Comparison of ENCODE assay signal across 17 cellular contexts in the genomic region with DNA sequence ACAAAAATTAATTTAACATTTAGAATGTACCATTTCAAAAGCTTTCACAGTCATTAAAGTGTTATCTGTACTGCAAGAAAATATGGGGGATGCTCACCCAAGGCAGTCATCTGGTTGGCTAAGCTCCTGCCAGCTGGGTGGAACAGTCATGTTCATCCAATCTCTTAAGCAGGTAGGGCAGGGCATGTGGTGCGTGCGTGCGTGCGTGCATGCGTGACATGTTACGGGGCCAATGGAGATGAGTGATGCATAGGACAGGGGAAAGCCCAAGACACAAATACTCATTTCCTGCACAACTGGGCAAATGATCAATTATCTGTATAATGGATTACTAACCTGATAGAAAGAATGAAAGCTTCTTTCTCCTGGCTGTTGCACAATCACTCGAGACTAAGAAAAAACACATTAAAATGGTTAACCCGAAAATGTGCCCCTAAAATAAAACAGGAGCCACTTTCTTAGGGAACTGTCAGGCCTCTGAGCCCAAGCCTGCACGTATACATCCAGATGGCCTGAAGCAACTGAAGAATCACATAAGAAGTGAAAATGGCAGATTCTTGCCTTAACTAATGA.
DNase-seq lines count a peak whose midpoint lies in the region; ATAC-seq, FAIRE-seq and TF ChIP-seq lines count a peak whose summit lies in the region.
"Had no signal": no experiment of that assay in that cellular context is flagged by ENCODE, and none has a peak within 500 bp of the region (broad histone marks: within the 10 kb centered on the region; RNA-seq: fewer than 3 reads in every experiment).

No MANE protein-coding gene starts in this region.

- H2AK5ac ChIP-seq in IMR-90 (ENCODE audit: low read depth, low read length), result no peak overlapping the region

- TF ChIP-seq EP300 in K562 (IDR thresholded peaks at IDR 0.05; ENCODE audit: low read length) (no peak), esophagus muscularis mucosa (IDR thresholded peaks at IDR 0.05) (no peak)

- in situ Hi-C loops in IMR-90 (cut with MboI; ENCODE audit: low sequenced_read_pairs) (loop anchor here (25.0 kb wide), 2 partner anchors 110 to 285 kb away; a partner anchor contains a TSS), K562 (cut with MboI) (no loop called here)

- H3K9me3 ChIP-seq in IMR-90 (ENCODE audit: control insufficient read depth, insufficient read depth, low read length) (no peaks in the 10 kb centered on the region), K562 (replicated peaks; ENCODE audit: control insufficient read depth, insufficient read depth, low read depth, low read length) (no peaks in the 10 kb centered on the region), esophagus muscularis mucosa (no peaks in the 10 kb centered on the region)
- H3K9me3 ChIP-seq: colonic mucosa, gastroesophageal sphincter, stomach, vagina had no signal

- H3K79me2 ChIP-seq in K562 (ENCODE audit: control insufficient read depth, insufficient read depth, low read length), result no peaks in the 10 kb centered on the region

- no peak overlapping the region for H3K9ac ChIP-seq in IMR-90 (ENCODE audit: low read depth, low read length)
- H3K9ac ChIP-seq in K562 (ENCODE audit: insufficient read depth in 1 of 2, low read depth in 2 of 2, low read length in 2 of 2), result no peak overlapping the region

- H3K4me3 ChIP-seq in IMR-90 (ENCODE audit: insufficient read depth, low read depth, low read length) (no peak overlapping the region), K562 (no peak overlapping the region), esophagus muscularis mucosa (no peak overlapping the region)
- H3K4me3 ChIP-seq: colonic mucosa, gastroesophageal sphincter, stomach, vagina had no signal

- no peak for TF ChIP-seq RAD21 in IMR-90 (IDR thresholded peaks at IDR 0.05; ENCODE audit: low read length)
- no peak for TF ChIP-seq RAD21 in K562 (CRISPR knock-in tag; conservative IDR thresholded peaks at IDR 0.05 in 1 of 2, IDR thresholded peaks at IDR 0.05 in 1 of 2)

- H3K4me1 ChIP-seq in IMR-90 (ENCODE audit: control insufficient read depth, insufficient read depth, low read length) (no peaks in the 10 kb centered on the region), K562 (replicated peaks in 1 of 2; ENCODE audit: control insufficient read depth in 2 of 2, insufficient read depth in 2 of 2, low read length in 2 of 2) (no peaks in the 10 kb centered on the region), esophagus muscularis mucosa (no peaks in the 10 kb centered on the region)
- H3K4me1 ChIP-seq: colonic mucosa, gastroesophageal sphincter, stomach, vagina had no signal

- no peak overlapping the region for H3K14ac ChIP-seq in IMR-90 (replicated peaks; ENCODE audit: low read depth, low read length)

- no peak overlapping the region for H3K4ac ChIP-seq in IMR-90 (ENCODE audit: low read depth, low read length)

- no peaks in the 10 kb centered on the region for H3K79me1 ChIP-seq in IMR-90 (ENCODE audit: low read depth in 1 of 2, low read length in 2 of 2)

- no peak for TF ChIP-seq POLR2A in IMR-90 (IDR thresholded peaks at IDR 0.05; ENCODE audit: low read depth, low read length)
- no peak for TF ChIP-seq POLR2A in K562 (conservative IDR thresholded peaks at IDR 0.05)
- no peak for TF ChIP-seq POLR2A in esophagus muscularis mucosa (IDR thresholded peaks at IDR 0.05; ENCODE audit: low read depth)

- H4K20me1 ChIP-seq in IMR-90 (ENCODE audit: insufficient read depth, low read length), result no peaks in the 10 kb centered on the region
- no peaks in the 10 kb centered on the region for H4K20me1 ChIP-seq in K562 (replicated peaks; ENCODE audit: control insufficient read depth, insufficient read depth, low read length)

- TF ChIP-seq CTCF in IMR-90 (conservative IDR thresholded peaks at IDR 0.05; ENCODE audit: low read depth, low read length), result no peak
- no peak for TF ChIP-seq CTCF in K562 (IDR thresholded peaks at IDR 0.05 in 2 of 3, conservative IDR thresholded peaks at IDR 0.05 in 1 of 3; ENCODE audit: insufficient read depth in 2 of 3, low read depth in 1 of 3, low read length in 3 of 3)
- TF ChIP-seq CTCF in nephron progenitor cell (IDR thresholded peaks at IDR 0.05), result no peak
- TF ChIP-seq CTCF in esophagus muscularis mucosa (IDR thresholded peaks at IDR 0.05), result no peak

- H2BK20ac ChIP-seq in IMR-90 (ENCODE audit: low read depth, low read length), result no peak overlapping the region

- H4K91ac ChIP-seq in IMR-90 (ENCODE audit: insufficient read depth, low read depth, low read length), result no peak overlapping the region

- no peak overlapping the region for H3K4me3 Mint-ChIP-seq in nephron progenitor cell
- H3K4me3 Mint-ChIP-seq: CD4-positive, alpha-beta T cell; neural crest cell had no signal

- H2BK120ac ChIP-seq in IMR-90 (ENCODE audit: low read depth, low read length), result no peak overlapping the region

- no peak overlapping the region for H3K23ac ChIP-seq in IMR-90 (ENCODE audit: low read depth, low read length)

- no peak overlapping the region for H3K18ac ChIP-seq in IMR-90 (ENCODE audit: low read depth, low read length)

- H4K8ac ChIP-seq in IMR-90 (ENCODE audit: low read depth in 2 of 2, low read length in 2 of 2), result no peak overlapping the region

- H4K5ac ChIP-seq in IMR-90 (ENCODE audit: low read depth, low read length), result no peak overlapping the region

- no peaks in the 10 kb centered on the region for H3K9me3 Mint-ChIP-seq in nephron progenitor cell
- H3K9me3 Mint-ChIP-seq: CD4-positive, alpha-beta T cell; neural crest cell had no signal

- intact Hi-C loops in IMR-90 (cut with micrococcal nuclease), result no loop called here
- intact Hi-C loops in K562 (cut with micrococcal nuclease), result no loop called here
- intact Hi-C loops in esophagus muscularis mucosa (cut with DNase I), result no loop called here

- H3K4me2 ChIP-seq in IMR-90 (ENCODE audit: low read depth, low read length), result no peak overlapping the region
- no peak overlapping the region for H3K4me2 ChIP-seq in K562 (ENCODE audit: insufficient read depth, low read length)

- no peak overlapping the region for H3K56ac ChIP-seq in IMR-90 (ENCODE audit: extremely low read depth, insufficient read depth, low read length)

- no peaks in the 10 kb centered on the region for H3K36me3 ChIP-seq in IMR-90 (ENCODE audit: control insufficient read depth, insufficient read depth, low read length)
- H3K36me3 ChIP-seq in K562 (ENCODE audit: control insufficient read depth, insufficient read depth, low read length), result peaks cover 34% of the 10 kb centered on the region; the same call in 2 of the 3 replicates
- H3K36me3 ChIP-seq in esophagus muscularis mucosa, result peaks cover 0 to 9% (median 0%) of the 10 kb centered on the region in 4 donors
- H3K36me3 ChIP-seq: colonic mucosa had no signal

- H3K27me3 ChIP-seq in IMR-90 (ENCODE audit: control insufficient read depth, insufficient read depth, low read length), result no peaks in the 10 kb centered on the region
- H3K27me3 ChIP-seq in K562 (ENCODE audit: control insufficient read depth in 2 of 2, insufficient read depth in 2 of 2, low read length in 2 of 2), result no peaks in the 10 kb centered on the region
- H3K27me3 ChIP-seq in esophagus muscularis mucosa, result no peaks in the 10 kb centered on the region
- H3K27me3 ChIP-seq: colonic mucosa, gastroesophageal sphincter, stomach, vagina had no signal

- H3K36me3 Mint-ChIP-seq in nephron progenitor cell (ENCODE audit: low read depth), result no peaks in the 10 kb centered on the region

- dilution Hi-C loops in IMR-90 (cut with HindIII; ENCODE audit: low sequenced_read_pairs, unreplicated experiment), result no loop called here

- FAIRE-seq in K562 (lab: Jason Lieb, UNC), result no peak

- CTCF ChIA-PET in IMR-90 (lab: Yijun Ruan, JAX) (no interaction called here), K562 (lab: Yijun Ruan, JAX; ENCODE audit: low intra/inter-chr PET ratio) (no interaction called here)

- H2BK15ac ChIP-seq in IMR-90 (ENCODE audit: low read depth, low read length), result no peak overlapping the region

- DNase-seq in activated CD4-positive, alpha-beta T cell treated with anti-CD3 and anti-CD28 coated beads for 48 hours, result peak; percentile 42
- DNase-seq in activated CD4-positive, alpha-beta T cell treated with anti-CD3 and anti-CD28 coated beads, Interleukin-2, amount 50 U/mL, for 48 hours, result no peak
- DNase-seq in IMR-90 (no peak), K562 (ENCODE audit: extremely low read depth in 1 of 4, low spot score in 3 of 4) (no peak), nephron progenitor cell (peak; percentile 8), esophagus muscularis mucosa (ENCODE audit: extremely low spot score) (no peak)
- no peak for DNase-seq in stimulated activated CD4-positive, alpha-beta T cell treated with anti-CD3 and anti-CD28 coated beads, Interleukin-4, amount 100 ng/mL, for 4 hours
- DNase-seq: CD4-positive, alpha-beta T cell; colonic mucosa; NCI-H1694; NCI-H526; stomach had no signal

- H3K9me1 ChIP-seq in IMR-90 (ENCODE audit: insufficient read depth, low read length), result no peaks in the 10 kb centered on the region
- no peaks in the 10 kb centered on the region for H3K9me1 ChIP-seq in K562 (ENCODE audit: control insufficient read depth, insufficient read depth, low read length)

- no peaks in the 10 kb centered on the region for H3K27me3 Mint-ChIP-seq in nephron progenitor cell (ENCODE audit: low read depth, poor library complexity)
- H3K27me3 Mint-ChIP-seq: CD4-positive, alpha-beta T cell had no signal

- H2BK5ac ChIP-seq in IMR-90 (ENCODE audit: low read depth, low read length, poor library complexity, severe bottlenecking), result no peak overlapping the region

- POLR2A ChIA-PET in IMR-90 (lab: Charles Lee; ENCODE audit: unreplicated experiment), result no interaction called here
- POLR2A ChIA-PET in K562 (lab: Yijun Ruan, JAX), result interaction anchor here (0.6 kb wide), 2 partner anchors 175 to 220 kb away, joined by 3 to 4 read pairs; no protein-coding TSS in a partner anchor

- peaks cover 25% of the 10 kb centered on the region for H3K4me1 Mint-ChIP-seq in nephron progenitor cell
- H3K4me1 Mint-ChIP-seq: neural crest cell had no signal

- BruUV-seq in IMR-90 (replicated peaks; lab: Mats Ljungman, UMichigan) (no TSS peak), K562 (replicated peaks; lab: Mats Ljungman, UMichigan) (no TSS peak)

- H2AK9ac ChIP-seq in IMR-90 (replicated peaks; ENCODE audit: low read depth, low read length, poor library complexity), result no peak overlapping the region

- H3K27ac ChIP-seq in IMR-90 (ENCODE audit: insufficient read depth, low read length) (no peak overlapping the region), K562 (ENCODE audit: extremely low read depth, low read depth, low read length) (no peak overlapping the region), esophagus muscularis mucosa (replicated peaks in 1 of 4) (no peak overlapping the region)
- H3K27ac ChIP-seq: colonic mucosa, gastroesophageal sphincter, stomach, vagina had no signal

- no peak for ATAC-seq in IMR-90 (ENCODE audit: low read depth)
- ATAC-seq in K562, result no peak
- ATAC-seq in GM21423 (IDR thresholded peaks at IDR 0.05; ENCODE audit: unreplicated experiment), result no peak
- ATAC-seq: gastroesophageal sphincter, Panc1 had no signal

- H3K27ac Mint-ChIP-seq in nephron progenitor cell, result no peak overlapping the region
- H3K27ac Mint-ChIP-seq: CD4-positive, alpha-beta T cell had no signal

- H2AFZ ChIP-seq in IMR-90 (replicated peaks; ENCODE audit: low read length, poor library complexity), result no peak overlapping the region
- H2AFZ ChIP-seq in K562 (ENCODE audit: low read depth, low read length), result no peak overlapping the region

- WGBS in IMR-90 (ENCODE audit: extremely low coverage in 2 of 2, insufficient read length in 1 of 2), 2 experiments, result 60% methylated on average over 2 of the region's 9 CpGs; no CpG with 5 or more reads in 1 of the 2 experiments
- WGBS in K562 (ENCODE audit: insufficient coverage, low coverage, missing lambda C conversion rate), result 91% methylated on average over 9 of the region's 9 CpGs
- 92% methylated on average over 9 of the region's 9 CpGs for WGBS in esophagus muscularis mucosa

Comparison
In these comparisons a context has a peak if more than half of its experiments do, and no peak if none do; other contexts are left out.
1. DNase-seq: peak in activated CD4-positive, alpha-beta T cell treated with anti-CD3 and anti-CD28 coated beads for 48 hours (single experiment) and nephron progenitor cell (single experiment); none in activated CD4-positive, alpha-beta T cell treated with anti-CD3 and anti-CD28 coated beads, Interleukin-2, amount 50 U/mL, for 48 hours (0 of 2), IMR-90 (single experiment), K562 (0 of 4), esophagus muscularis mucosa (single experiment) and stimulated activated CD4-positive, alpha-beta T cell treated with anti-CD3 and anti-CD28 coated beads, Interleukin-4, amount 100 ng/mL, for 4 hours (0 of 2).